1 cellular context compared by ENCODE assay signal in the genomic region with DNA sequence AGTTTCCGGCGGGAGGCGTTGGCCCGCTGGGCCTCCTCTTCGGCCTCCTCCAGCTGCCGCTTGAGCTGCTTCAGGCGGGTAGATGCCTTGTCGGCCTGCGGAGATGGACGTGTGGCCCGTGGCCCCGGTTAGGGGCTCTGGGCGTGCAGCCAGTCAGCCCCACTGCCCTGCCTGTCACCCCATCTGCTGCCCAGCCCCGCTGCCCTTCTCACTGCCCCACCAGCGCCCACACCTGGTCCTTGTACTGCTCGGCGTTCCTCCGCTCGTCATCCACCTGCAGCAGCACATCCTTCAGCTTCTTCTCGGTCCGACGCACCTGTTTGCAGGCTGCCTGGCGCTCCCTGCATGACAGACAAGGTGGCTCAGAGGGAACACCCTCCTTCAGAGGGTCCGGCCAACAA.
TF ChIP-seq lines count a peak whose summit lies in the region.

No MANE protein-coding gene starts in this region.

TF ChIP-seq in GM12878, 131 proteins besides CTCF, POLR2A, EP300 and RAD21:
- TF ChIP-seq SIX5 (IDR thresholded peaks at IDR 0.05; ENCODE audit: low read depth, low read length, severe bottlenecking) (no peak), ASH2L (IDR thresholded peaks at IDR 0.05; ENCODE audit: borderline replicate concordance, low read depth) (no peak), SRF (IDR thresholded peaks at IDR 0.05; ENCODE audit: low read depth in 2 of 2, low read length in 2 of 2) (no peak), RELA (IDR thresholded peaks at IDR 0.05; ENCODE audit: borderline replicate concordance, partially characterized antibody) (no peak), ATF7 (IDR thresholded peaks at IDR 0.05; ENCODE audit: low read depth) (no peak), TAF1 (IDR thresholded peaks at IDR 0.05; ENCODE audit: borderline replicate concordance, low read depth, low read length) (no peak), IKZF2 (IDR thresholded peaks at IDR 0.05) (no peak), POLR2AphosphoS5 (IDR thresholded peaks at IDR 0.05; ENCODE audit: low read length) (no peak), ZBED1 (IDR thresholded peaks at IDR 0.05; ENCODE audit: borderline replicate concordance) (no peak), HDAC2 (IDR thresholded peaks at IDR 0.05) (no peak), GABPA (IDR thresholded peaks at IDR 0.05; ENCODE audit: low read depth) (no peak), EGR1 (IDR thresholded peaks at IDR 0.05; ENCODE audit: borderline replicate concordance in 1 of 2, low read depth in 2 of 2, low read length in 2 of 2) (no peak), PAX5 (IDR thresholded peaks at IDR 0.05; ENCODE audit: borderline replicate concordance, low read depth, low read length) (no peak), WRNIP1 (IDR thresholded peaks at IDR 0.05; ENCODE audit: borderline replicate concordance, low read depth, low read length) (no peak)
- TF ChIP-seq, protein P1, sequence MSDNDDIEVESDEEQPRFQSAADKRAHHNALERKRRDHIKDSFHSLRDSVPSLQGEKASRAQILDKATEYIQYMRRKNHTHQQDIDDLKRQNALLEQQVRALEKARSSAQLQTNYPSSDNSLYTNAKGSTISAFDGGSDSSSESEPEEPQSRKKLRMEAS (IDR thresholded peaks at IDR 0.05; ENCODE audit: low read depth, low read length): no peak
- TF ChIP-seq, protein P2, sequence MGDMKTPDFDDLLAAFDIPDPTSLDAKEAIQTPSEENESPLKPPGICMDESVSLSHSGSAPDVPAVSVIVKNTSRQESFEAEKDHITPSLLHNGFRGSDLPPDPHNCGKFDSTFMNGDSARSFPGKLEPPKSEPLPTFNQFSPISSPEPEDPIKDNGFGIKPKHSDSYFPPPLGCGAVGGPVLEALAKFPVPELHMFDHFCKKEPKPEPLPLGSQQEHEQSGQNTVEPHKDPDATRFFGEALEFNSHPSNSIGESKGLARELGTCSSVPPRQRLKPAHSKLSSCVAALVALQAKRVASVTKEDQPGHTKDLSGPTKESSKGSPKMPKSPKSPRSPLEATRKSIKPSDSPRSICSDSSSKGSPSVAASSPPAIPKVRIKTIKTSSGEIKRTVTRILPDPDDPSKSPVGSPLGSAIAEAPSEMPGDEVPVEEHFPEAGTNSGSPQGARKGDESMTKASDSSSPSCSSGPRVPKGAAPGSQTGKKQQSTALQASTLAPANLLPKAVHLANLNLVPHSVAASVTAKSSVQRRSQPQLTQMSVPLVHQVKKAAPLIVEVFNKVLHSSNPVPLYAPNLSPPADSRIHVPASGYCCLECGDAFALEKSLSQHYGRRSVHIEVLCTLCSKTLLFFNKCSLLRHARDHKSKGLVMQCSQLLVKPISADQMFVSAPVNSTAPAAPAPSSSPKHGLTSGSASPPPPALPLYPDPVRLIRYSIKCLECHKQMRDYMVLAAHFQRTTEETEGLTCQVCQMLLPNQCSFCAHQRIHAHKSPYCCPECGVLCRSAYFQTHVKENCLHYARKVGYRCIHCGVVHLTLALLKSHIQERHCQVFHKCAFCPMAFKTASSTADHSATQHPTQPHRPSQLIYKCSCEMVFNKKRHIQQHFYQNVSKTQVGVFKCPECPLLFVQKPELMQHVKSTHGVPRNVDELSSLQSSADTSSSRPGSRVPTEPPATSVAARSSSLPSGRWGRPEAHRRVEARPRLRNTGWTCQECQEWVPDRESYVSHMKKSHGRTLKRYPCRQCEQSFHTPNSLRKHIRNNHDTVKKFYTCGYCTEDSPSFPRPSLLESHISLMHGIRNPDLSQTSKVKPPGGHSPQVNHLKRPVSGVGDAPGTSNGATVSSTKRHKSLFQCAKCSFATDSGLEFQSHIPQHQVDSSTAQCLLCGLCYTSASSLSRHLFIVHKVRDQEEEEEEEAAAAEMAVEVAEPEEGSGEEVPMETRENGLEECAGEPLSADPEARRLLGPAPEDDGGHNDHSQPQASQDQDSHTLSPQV (IDR thresholded peaks at IDR 0.05): no peak
- TF ChIP-seq, protein P3, sequence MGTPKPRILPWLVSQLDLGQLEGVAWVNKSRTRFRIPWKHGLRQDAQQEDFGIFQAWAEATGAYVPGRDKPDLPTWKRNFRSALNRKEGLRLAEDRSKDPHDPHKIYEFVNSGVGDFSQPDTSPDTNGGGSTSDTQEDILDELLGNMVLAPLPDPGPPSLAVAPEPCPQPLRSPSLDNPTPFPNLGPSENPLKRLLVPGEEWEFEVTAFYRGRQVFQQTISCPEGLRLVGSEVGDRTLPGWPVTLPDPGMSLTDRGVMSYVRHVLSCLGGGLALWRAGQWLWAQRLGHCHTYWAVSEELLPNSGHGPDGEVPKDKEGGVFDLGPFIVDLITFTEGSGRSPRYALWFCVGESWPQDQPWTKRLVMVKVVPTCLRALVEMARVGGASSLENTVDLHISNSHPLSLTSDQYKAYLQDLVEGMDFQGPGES (IDR thresholded peaks at IDR 0.05): no peak
- TF ChIP-seq, protein P4, sequence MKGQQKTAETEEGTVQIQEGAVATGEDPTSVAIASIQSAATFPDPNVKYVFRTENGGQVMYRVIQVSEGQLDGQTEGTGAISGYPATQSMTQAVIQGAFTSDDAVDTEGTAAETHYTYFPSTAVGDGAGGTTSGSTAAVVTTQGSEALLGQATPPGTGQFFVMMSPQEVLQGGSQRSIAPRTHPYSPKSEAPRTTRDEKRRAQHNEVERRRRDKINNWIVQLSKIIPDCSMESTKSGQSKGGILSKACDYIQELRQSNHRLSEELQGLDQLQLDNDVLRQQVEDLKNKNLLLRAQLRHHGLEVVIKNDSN (IDR thresholded peaks at IDR 0.05; ENCODE audit: borderline replicate concordance, extremely low read length, insufficient read depth, low read depth, low read length): no peak
